11 cellular contexts compared by ENCODE assay signal in the genomic region with DNA sequence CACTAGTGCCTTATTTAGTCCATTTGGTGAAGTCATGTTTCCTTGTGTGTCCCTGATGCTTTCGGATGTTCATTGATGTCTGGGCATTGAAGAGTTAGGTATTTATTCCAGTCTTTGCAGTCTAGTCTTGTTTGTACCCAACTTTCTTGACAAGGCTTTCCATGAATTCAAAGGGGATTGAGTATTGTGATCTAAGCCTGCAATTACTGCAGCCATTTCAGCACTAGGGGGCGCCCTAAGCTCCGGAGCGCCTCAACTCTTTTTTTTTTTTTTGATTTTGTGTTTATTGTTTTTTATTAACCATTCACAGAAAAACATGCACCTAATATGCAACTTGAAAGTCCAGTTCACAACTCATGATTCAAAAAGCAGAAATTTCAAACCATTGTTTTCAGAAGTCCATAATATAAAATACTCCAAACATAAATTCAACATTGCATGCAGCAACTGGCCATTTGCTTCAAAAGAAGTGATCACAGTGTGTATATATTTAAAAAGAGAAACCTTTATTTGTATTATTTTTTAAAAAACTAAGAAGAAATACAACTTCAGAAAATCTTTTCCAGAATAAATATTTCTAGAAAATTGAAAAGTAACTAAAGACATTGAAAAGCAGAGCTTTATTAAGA. TPM values are rescaled to one million over a fixed set of nuclear protein-coding genes. Genes with fewer than 3 reads are reported as not detected.
A peak's percentile ranks its signal among the peaks of the same experiment; 100 is the strongest.
DNase-seq lines count a peak whose midpoint lies in the region; ATAC-seq, FAIRE-seq and TF ChIP-seq lines count a peak whose summit lies in the region.
"Had no signal": no experiment of that assay in that cellular context is flagged by ENCODE, and none has a peak within 500 bp of the region (broad histone marks: within the 10 kb centered on the region; RNA-seq: fewer than 3 reads in every experiment).

No MANE protein-coding gene starts in this region.

- H3K27ac ChIP-seq in H9 (ENCODE audit: insufficient read length, low read depth, low read length) (no peak overlapping the region), keratinocyte (ENCODE audit: control insufficient read depth, insufficient read depth, low read length) (no peak overlapping the region), psoas muscle (no peak overlapping the region), left lung (no peak overlapping the region)

- H4K20me1 ChIP-seq in H9 (ENCODE audit: control insufficient read depth, insufficient read depth, insufficient read length) (no peaks in the 10 kb centered on the region), keratinocyte (ENCODE audit: control insufficient read depth, extremely low read depth, insufficient read depth, low read length) (no peaks in the 10 kb centered on the region)

- H3K14ac ChIP-seq in H9 (ENCODE audit: insufficient read depth, low read length) = no peak overlapping the region

- H3K79me1 ChIP-seq in H9 (ENCODE audit: insufficient read depth, low read depth, low read length, poor library complexity, severe bottlenecking) = no peaks in the 10 kb centered on the region

- H2BK120ac ChIP-seq in H9 (ENCODE audit: low read depth, low read length, poor library complexity, severe bottlenecking) = no peak overlapping the region

- no peaks in the 10 kb centered on the region for H3K4me1 Mint-ChIP-seq in H9
- no peaks in the 10 kb centered on the region for H3K4me1 Mint-ChIP-seq in activated CD4-positive, alpha-beta memory T cell treated with anti-CD3 and anti-CD28 coated beads, Interleukin-2, amount 10 ng/mL, durations not matched to agents 7 days and 5 days
- H3K4me1 Mint-ChIP-seq: activated naive CD4-positive, alpha-beta T cell treated with anti-CD3 and anti-CD28 coated beads, Interleukin-2, amount 50 U/mL, for 24 hours had no signal

- peaks cover 82 to 96% (median 83%) of the 10 kb centered on the region in 3 experiments for H3K36me3 Mint-ChIP-seq in H9 (ENCODE audit: insufficient read depth in 1 of 3, low read depth in 3 of 3)
- peaks cover 4% of the 10 kb centered on the region for H3K36me3 Mint-ChIP-seq in activated CD4-positive, alpha-beta memory T cell treated with anti-CD3 and anti-CD28 coated beads, Interleukin-2, amount 10 ng/mL, durations not matched to agents 7 days and 5 days (ENCODE audit: low read depth)

- H3K27ac Mint-ChIP-seq in H9 = no peak overlapping the region
- H3K27ac Mint-ChIP-seq in activated CD4-positive, alpha-beta memory T cell treated with anti-CD3 and anti-CD28 coated beads, Interleukin-2, amount 10 ng/mL, durations not matched to agents 7 days and 5 days = no peak overlapping the region
- H3K27ac Mint-ChIP-seq: activated naive CD4-positive, alpha-beta T cell treated with anti-CD3 and anti-CD28 coated beads, Interleukin-2, amount 50 U/mL, for 24 hours; natural killer cell treated with Interleukin-12 subunit alpha and Interleukin-12 subunit beta and Interleukin-15 and Interleukin-18, amount 100 ng/mL, for 72 hours had no signal

- no peak overlapping the region for H4K5ac ChIP-seq in H9 (ENCODE audit: insufficient read length, low read depth, low read length)

- dilution Hi-C loops in keratinocyte (cut with MboI; ENCODE audit: extremely low pct_ligation_motif_present, low sequenced_read_pairs) = no loop called here

- ATAC-seq in psoas muscle (no peak), left lung (no peak)
- ATAC-seq: natural killer cell treated with Interleukin-12 subunit alpha and Interleukin-12 subunit beta and Interleukin-15 and Interleukin-18, amount 100 ng/mL, for 72 hours had no signal

- H3K4me3 ChIP-seq in keratinocyte (ENCODE audit: control insufficient read depth in 2 of 3, extremely low read depth in 1 of 3, insufficient read depth in 2 of 3, low read depth in 1 of 3, low read length in 3 of 3) = no peak overlapping the region
- H3K4me3 ChIP-seq in psoas muscle = no peak overlapping the region
- H3K4me3 ChIP-seq in left lung = no peak overlapping the region

- H3K4me2 ChIP-seq in H9 (ENCODE audit: insufficient read depth, insufficient read length, low read length) = no peak overlapping the region
- H3K4me2 ChIP-seq in keratinocyte (ENCODE audit: control insufficient read depth, extremely low read depth, insufficient read depth, low read depth, low read length) = no peak overlapping the region

- no peak overlapping the region for H4K91ac ChIP-seq in H9 (ENCODE audit: insufficient read length, low read depth, low read length)

- intact Hi-C loops in psoas muscle (cut with DNase I) (no loop called here), left lung (cut with DNase I) (no loop called here)

- no peak overlapping the region for H2BK20ac ChIP-seq in H9 (ENCODE audit: low read depth, low read length, poor library complexity, severe bottlenecking)

- H3K27me3 ChIP-seq in H9 (ENCODE audit: insufficient read depth, low read length) = no peaks in the 10 kb centered on the region
- H3K27me3 ChIP-seq in keratinocyte (ENCODE audit: control insufficient read depth, extremely low read depth, insufficient read depth, low read length) = no peaks in the 10 kb centered on the region
- H3K27me3 ChIP-seq in psoas muscle (ENCODE audit: insufficient read depth in 3 of 3, low read length in 2 of 3) = no peaks in the 10 kb centered on the region
- no peaks in the 10 kb centered on the region for H3K27me3 ChIP-seq in left lung

- no peak overlapping the region for H3K18ac ChIP-seq in H9 (ENCODE audit: insufficient read length, low read depth, low read length)

- no peak overlapping the region for H2BK12ac ChIP-seq in H9 (ENCODE audit: insufficient read length, low read depth, low read length)

- DNase-seq in COLO668 (lab: John Stamatoyannopoulos, UW; ENCODE audit: unreplicated experiment) = peak; percentile 23
- DNase-seq in H9 = no peak
- DNase-seq in activated CD4-positive, alpha-beta memory T cell treated with anti-CD3 and anti-CD28 coated beads, Interleukin-2, amount 10 ng/mL, durations not matched to agents 7 days and 5 days = peak; percentile 22
- no peak for DNase-seq in keratinocyte (ENCODE audit: low read depth, low spot score)
- no peak for DNase-seq in psoas muscle
- no peak for DNase-seq in left lung
- DNase-seq in DMS79 (lab: John Stamatoyannopoulos, UW) = no peak
- DNase-seq in NCI-H345 (lab: John Stamatoyannopoulos, UW) = no peak
- DNase-seq: head of caudate nucleus had no signal

- H4K8ac ChIP-seq in H9 (replicated peaks; ENCODE audit: insufficient read length, low read depth, low read length) = no peak overlapping the region

- H3K9me3 Mint-ChIP-seq in H9 = peaks cover 83 to 87% of the 10 kb centered on the region in 2 experiments
- H3K9me3 Mint-ChIP-seq in activated CD4-positive, alpha-beta memory T cell treated with anti-CD3 and anti-CD28 coated beads, Interleukin-2, amount 10 ng/mL, durations not matched to agents 7 days and 5 days = peaks cover 8% of the 10 kb centered on the region

- H3T11ph ChIP-seq in H9 (ENCODE audit: low read length) = no peak overlapping the region

- no peak overlapping the region for H3K4me3 Mint-ChIP-seq in H9
- no peak overlapping the region for H3K4me3 Mint-ChIP-seq in activated CD4-positive, alpha-beta memory T cell treated with anti-CD3 and anti-CD28 coated beads, Interleukin-2, amount 10 ng/mL, durations not matched to agents 7 days and 5 days
- H3K4me3 Mint-ChIP-seq: activated naive CD4-positive, alpha-beta T cell treated with anti-CD3 and anti-CD28 coated beads, Interleukin-2, amount 50 U/mL, for 24 hours; natural killer cell treated with Interleukin-12 subunit alpha and Interleukin-12 subunit beta and Interleukin-15 and Interleukin-18, amount 100 ng/mL, for 72 hours had no signal

- H2BK15ac ChIP-seq in H9 (ENCODE audit: low read depth, low read length) = no peak overlapping the region

- H3K23me2 ChIP-seq in H9 (ENCODE audit: insufficient read length, low read depth, low read length, poor library complexity, severe bottlenecking) = no peaks in the 10 kb centered on the region

- POLR2A ChIA-PET in activated CD4-positive, alpha-beta memory T cell treated with anti-CD3 and anti-CD28 coated beads, Interleukin-2, amount 10 ng/mL, durations not matched to agents 7 days and 5 days (lab: Charles Lee) = no interaction called here

- no peak overlapping the region for H2AK5ac ChIP-seq in H9 (ENCODE audit: insufficient read length, low read length)

- H3K9ac ChIP-seq in H9 (ENCODE audit: extremely low read depth, insufficient read length, low read length) (no peak overlapping the region), keratinocyte (ENCODE audit: control insufficient read depth, extremely low read depth, insufficient read depth, low read length) (no peak overlapping the region)

- H2AFZ ChIP-seq in H9 (ENCODE audit: low read length) (no peak overlapping the region), keratinocyte (ENCODE audit: control insufficient read depth, low read length) (no peak overlapping the region)

- H3K36me3 ChIP-seq in keratinocyte (ENCODE audit: control insufficient read depth in 2 of 2, extremely low read depth in 1 of 2, insufficient read depth in 2 of 2, low read length in 2 of 2) = no peaks in the 10 kb centered on the region
- H3K36me3 ChIP-seq in psoas muscle (ENCODE audit: insufficient read depth in 1 of 2, low read depth in 1 of 2) = no peaks in the 10 kb centered on the region
- H3K36me3 ChIP-seq in left lung = no peaks in the 10 kb centered on the region

- no peaks in the 10 kb centered on the region for H3K27me3 Mint-ChIP-seq in H9 (ENCODE audit: low read depth)
- no peaks in the 10 kb centered on the region for H3K27me3 Mint-ChIP-seq in activated CD4-positive, alpha-beta memory T cell treated with anti-CD3 and anti-CD28 coated beads, Interleukin-2, amount 10 ng/mL, durations not matched to agents 7 days and 5 days
- H3K27me3 Mint-ChIP-seq: activated naive CD4-positive, alpha-beta T cell treated with anti-CD3 and anti-CD28 coated beads, Interleukin-2, amount 50 U/mL, for 24 hours; natural killer cell treated with Interleukin-12 subunit alpha and Interleukin-12 subunit beta and Interleukin-15 and Interleukin-18, amount 100 ng/mL, for 72 hours had no signal

- CTCF ChIA-PET in activated CD4-positive, alpha-beta memory T cell treated with anti-CD3 and anti-CD28 coated beads, Interleukin-2, amount 10 ng/mL, durations not matched to agents 7 days and 5 days (lab: Charles Lee) = interaction anchor here (0.7 to 2.8 kb wide), 7 partner anchors 9 to 472 kb away, joined by 3 to 7 read pairs (median 3); no protein-coding TSS in a partner anchor

- no peak overlapping the region for H3K56ac ChIP-seq in H9 (ENCODE audit: insufficient read length, low read depth, low read length)

- no peak overlapping the region for H2BK5ac ChIP-seq in H9 (ENCODE audit: insufficient read length, low read length)

- no CpG with 5 or more reads among the region's 4 CpGs for WGBS in H9 (ENCODE audit: extremely low coverage, insufficient read length, low lambda C conversion rate)
- WGBS in psoas muscle, 3 donors = 74 to 77% (median 77%) methylated on average over 4 of the region's 4 CpGs

- H3K79me2 ChIP-seq in H9 (ENCODE audit: insufficient read depth, low read length) (no peaks in the 10 kb centered on the region), keratinocyte (ENCODE audit: control insufficient read depth, insufficient read depth, low read length) (peaks cover 54% of the 10 kb centered on the region)

- FAIRE-seq in keratinocyte (lab: Jason Lieb, UNC) = no peak

- H3K9me3 ChIP-seq in H9 (ENCODE audit: control insufficient read depth, low read depth, low read length) = peaks cover 6% of the 10 kb centered on the region
- peaks cover 5% of the 10 kb centered on the region for H3K9me3 ChIP-seq in keratinocyte (ENCODE audit: control insufficient read depth, low read depth, low read length)
- peaks cover 21% of the 10 kb centered on the region for H3K9me3 ChIP-seq in psoas muscle
- peaks cover 3 to 56% of the 10 kb centered on the region in 2 donors for H3K9me3 ChIP-seq in left lung

- no peak overlapping the region for H3K23ac ChIP-seq in H9 (ENCODE audit: insufficient read length, low read depth, low read length)

- H3K9me1 ChIP-seq in keratinocyte (ENCODE audit: control insufficient read depth, extremely low read depth, insufficient read depth, low read length) = no peaks in the 10 kb centered on the region

- TF ChIP-seq CTCF in H9 (conservative IDR thresholded peaks at IDR 0.05) (peak; percentile 80), keratinocyte (optimal IDR thresholded peaks at IDR 0.05 in 1 of 3, IDR thresholded peaks at IDR 0.05 in 1 of 3, conservative IDR thresholded peaks at IDR 0.05 in 1 of 3; ENCODE audit: extremely low read depth in 1 of 3, insufficient read depth in 2 of 3, low read length in 3 of 3) (peak; percentile 40 to 45 (median 40)), psoas muscle (IDR thresholded peaks at IDR 0.05) (no peak), left lung (IDR thresholded peaks at IDR 0.05) (no peak)

- H3K4ac ChIP-seq in H9 (ENCODE audit: low read depth, low read length) = no peak overlapping the region

- H3K4me1 ChIP-seq in H9 (ENCODE audit: insufficient read depth, low read length) (no peaks in the 10 kb centered on the region), keratinocyte (ENCODE audit: control insufficient read depth, extremely low read depth, insufficient read depth, low read length) (no peaks in the 10 kb centered on the region), psoas muscle (no peaks in the 10 kb centered on the region), left lung (no peaks in the 10 kb centered on the region)

RNA-seq across cellular contexts. Expression of a gene that starts 59.2 kb away (rescaled TPM):
- 32.7 and 34.9 TPM in 2 replicates for total RNA-seq in H9 (2021)
- total RNA-seq in activated CD4-positive, alpha-beta memory T cell treated with anti-CD3 and anti-CD28 coated beads, Interleukin-2, amount 10 ng/mL, durations not matched to agents 7 days and 5 days = 1 to 10 TPM; 4.7 to 5.3 TPM
- polyA plus RNA-seq in keratinocyte = 19.3 to 37.6 TPM (median 23.5 TPM) in 3 replicates
- 9.9 TPM for polyA plus RNA-seq in keratinocyte (2011; ENCODE audit: low read depth)
- 14.4 and 26.2 TPM in 2 replicates for polyA plus RNA-seq in keratinocyte (2011; cell fraction: cytosol; rRNA removed)
- polyA plus RNA-seq in keratinocyte (2011; cell fraction: nucleus; rRNA removed) = 32.9 and 37.7 TPM in 2 replicates
- polyA plus RNA-seq in keratinocyte (2012; ENCODE audit: low replicate concordance) = 12.2 and 27.5 TPM in 2 replicates
- polyA minus RNA-seq in keratinocyte = 21.1 to 82.0 TPM (median 37.8 TPM) in 3 replicates
- 21.3 TPM for polyA minus RNA-seq in keratinocyte (2011; cell fraction: cytosol; rRNA and poly(A)+ RNA removed)
- polyA minus RNA-seq in keratinocyte (2011; cell fraction: nucleus; rRNA and poly(A)+ RNA removed) = 70.1 and 105 TPM in 2 replicates
- 1 to 10 TPM in 3 of 4 donors, under 1 TPM in 1; 0.89 to 2.4 (median 1.2) TPM for total RNA-seq in psoas muscle
- under 1 TPM; 0.22 to 0.65 (median 0.36) TPM for polyA plus RNA-seq in psoas muscle
- total RNA-seq in left lung = 10 to 100 TPM; 59.0 to 64.0 TPM

Comparison
In these comparisons a context has a peak if more than half of its experiments do, and no peak if none do; other contexts are left out.
1. DNase-seq: peak in COLO668 (single experiment) and activated CD4-positive, alpha-beta memory T cell treated with anti-CD3 and anti-CD28 coated beads, Interleukin-2, amount 10 ng/mL, durations not matched to agents 7 days and 5 days (single experiment); none in H9 (single experiment), keratinocyte (single experiment), psoas muscle (0 of 2), left lung (0 of 2), DMS79 (single experiment) and NCI-H345 (single experiment).
2. CTCF ChIP-seq: peak in H9 (single experiment) and keratinocyte (3 of 3); none in psoas muscle (single experiment) and left lung (0 of 2).